ENCODE assay signal across 1 cellular context in the genomic region with DNA sequence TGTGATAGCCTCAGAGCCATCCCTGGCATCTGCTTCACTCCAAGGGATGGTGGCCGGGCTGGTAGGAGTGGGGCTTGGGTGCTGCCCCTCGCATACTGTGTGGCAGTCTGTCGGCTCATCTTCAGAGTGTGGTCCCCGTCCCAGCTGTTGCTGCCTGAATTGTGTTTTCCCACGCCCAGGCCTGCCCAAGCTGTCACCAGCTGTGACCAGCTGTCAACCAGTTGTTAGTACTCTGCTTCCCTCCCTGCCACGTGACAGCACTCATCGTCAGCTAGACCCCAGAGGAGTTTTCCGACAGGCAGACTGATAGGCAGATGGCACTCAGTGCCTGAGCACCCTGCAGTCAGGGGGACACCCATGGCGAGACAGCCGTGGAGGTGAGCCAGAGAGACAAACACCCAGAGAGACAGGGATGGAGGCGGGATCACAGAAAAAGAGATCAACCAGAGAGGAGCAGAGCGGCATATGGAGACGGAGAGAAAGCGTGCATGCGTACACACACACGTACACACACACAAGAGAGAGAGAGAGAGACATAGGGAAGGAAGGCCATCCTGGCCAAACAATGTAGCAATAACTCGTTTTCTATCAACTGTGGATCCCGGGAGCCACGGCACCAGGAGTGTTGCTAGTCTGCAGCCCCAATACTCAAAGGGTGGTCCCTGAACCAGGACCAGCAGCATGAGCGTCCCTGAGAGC.
TF ChIP-seq lines count a peak whose summit lies in the region.

No MANE protein-coding gene starts in this region.

TF ChIP-seq in GM12878, 131 proteins besides CTCF, POLR2A, EP300 and RAD21 (continued from another document):
- TF ChIP-seq, protein P1, sequence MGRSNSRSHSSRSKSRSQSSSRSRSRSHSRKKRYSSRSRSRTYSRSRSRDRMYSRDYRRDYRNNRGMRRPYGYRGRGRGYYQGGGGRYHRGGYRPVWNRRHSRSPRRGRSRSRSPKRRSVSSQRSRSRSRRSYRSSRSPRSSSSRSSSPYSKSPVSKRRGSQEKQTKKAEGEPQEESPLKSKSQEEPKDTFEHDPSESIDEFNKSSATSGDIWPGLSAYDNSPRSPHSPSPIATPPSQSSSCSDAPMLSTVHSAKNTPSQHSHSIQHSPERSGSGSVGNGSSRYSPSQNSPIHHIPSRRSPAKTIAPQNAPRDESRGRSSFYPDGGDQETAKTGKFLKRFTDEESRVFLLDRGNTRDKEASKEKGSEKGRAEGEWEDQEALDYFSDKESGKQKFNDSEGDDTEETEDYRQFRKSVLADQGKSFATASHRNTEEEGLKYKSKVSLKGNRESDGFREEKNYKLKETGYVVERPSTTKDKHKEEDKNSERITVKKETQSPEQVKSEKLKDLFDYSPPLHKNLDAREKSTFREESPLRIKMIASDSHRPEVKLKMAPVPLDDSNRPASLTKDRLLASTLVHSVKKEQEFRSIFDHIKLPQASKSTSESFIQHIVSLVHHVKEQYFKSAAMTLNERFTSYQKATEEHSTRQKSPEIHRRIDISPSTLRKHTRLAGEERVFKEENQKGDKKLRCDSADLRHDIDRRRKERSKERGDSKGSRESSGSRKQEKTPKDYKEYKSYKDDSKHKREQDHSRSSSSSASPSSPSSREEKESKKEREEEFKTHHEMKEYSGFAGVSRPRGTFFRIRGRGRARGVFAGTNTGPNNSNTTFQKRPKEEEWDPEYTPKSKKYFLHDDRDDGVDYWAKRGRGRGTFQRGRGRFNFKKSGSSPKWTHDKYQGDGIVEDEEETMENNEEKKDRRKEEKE (IDR thresholded peaks at IDR 0.05), result no peak
- TF ChIP-seq MEF2B (IDR thresholded peaks at IDR 0.05; ENCODE audit: partially characterized antibody, poor library complexity, severe bottlenecking) (no peak), TCF3 (IDR thresholded peaks at IDR 0.05; ENCODE audit: borderline replicate concordance, insufficient read depth, low read depth, low read length) (peak; percentile 27; the same call in 1 of the 2 replicates), SMAD5 (IDR thresholded peaks at IDR 0.05; ENCODE audit: low read depth) (no peak)
- TF ChIP-seq, protein P2, sequence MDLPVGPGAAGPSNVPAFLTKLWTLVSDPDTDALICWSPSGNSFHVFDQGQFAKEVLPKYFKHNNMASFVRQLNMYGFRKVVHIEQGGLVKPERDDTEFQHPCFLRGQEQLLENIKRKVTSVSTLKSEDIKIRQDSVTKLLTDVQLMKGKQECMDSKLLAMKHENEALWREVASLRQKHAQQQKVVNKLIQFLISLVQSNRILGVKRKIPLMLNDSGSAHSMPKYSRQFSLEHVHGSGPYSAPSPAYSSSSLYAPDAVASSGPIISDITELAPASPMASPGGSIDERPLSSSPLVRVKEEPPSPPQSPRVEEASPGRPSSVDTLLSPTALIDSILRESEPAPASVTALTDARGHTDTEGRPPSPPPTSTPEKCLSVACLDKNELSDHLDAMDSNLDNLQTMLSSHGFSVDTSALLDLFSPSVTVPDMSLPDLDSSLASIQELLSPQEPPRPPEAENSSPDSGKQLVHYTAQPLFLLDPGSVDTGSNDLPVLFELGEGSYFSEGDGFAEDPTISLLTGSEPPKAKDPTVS (IDR thresholded peaks at IDR 0.05; ENCODE audit: low read depth, low read length), result no peak
